ENCODE assay signal across 36 cellular contexts in the genomic region with DNA sequence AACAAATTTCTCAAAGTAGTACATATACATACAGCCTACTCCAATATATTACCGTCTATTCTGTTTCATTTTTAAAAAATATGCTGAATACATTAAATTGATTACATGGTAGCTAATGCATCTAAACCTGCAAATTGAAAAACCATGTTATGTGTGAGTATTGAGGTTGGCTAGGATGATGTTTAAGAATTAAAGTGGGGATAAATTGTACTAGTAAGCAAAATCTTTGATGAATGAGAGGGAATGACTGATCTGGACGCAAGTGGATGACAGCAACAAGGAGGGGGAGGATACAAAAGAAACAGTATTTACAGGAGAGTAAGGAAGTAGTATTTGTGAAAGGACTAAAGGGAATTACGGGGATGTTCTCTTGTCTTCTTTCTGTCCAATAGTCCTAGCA. TPM values are rescaled to one million over a fixed set of nuclear protein-coding genes. Genes with fewer than 3 reads are reported as not detected.
"Had no signal": no experiment of that assay in that cellular context is flagged by ENCODE, and none has a peak within 500 bp of the region (broad histone marks: within the 10 kb centered on the region; RNA-seq: fewer than 3 reads in every experiment).

No MANE protein-coding gene starts in this region.

- H3K4me2 ChIP-seq: smooth muscle cell had no signal

- FAIRE-seq: pancreas had no signal

- H3K27me3 ChIP-seq: neutrophil, pancreas, spleen, stomach, thyroid gland, tibial nerve, upper lobe of right lung, uterus had no signal

- ATAC-seq: naive thymus-derived CD8-positive, alpha-beta T cell; natural killer cell treated with Interleukin-12 subunit alpha and Interleukin-12 subunit beta and Interleukin-15 and Interleukin-18, amount 100 ng/mL, for 72 hours; pancreas; psoas muscle; right cardiac atrium; sciatic nerve; stimulated activated naive B cell treated with anti-CD40 and anti-IgM and Interleukin-4, amounts not matched to agents 10 μg/mL and 1 μg/mL and 100 μg/mL, for 72 hours; upper lobe of right lung had no signal

- H3K27ac Mint-ChIP-seq: nephron progenitor cell; progenitor cell of endocrine pancreas; stimulated activated naive B cell treated with anti-CD40 and anti-IgM and Interleukin-4, amounts not matched to agents 10 μg/mL and 1 μg/mL and 100 μg/mL, for 72 hours; stimulated activated naive CD8-positive, alpha-beta T cell treated with anti-CD3 and anti-CD28 coated beads, Interleukin-15, Interleukin-2, amounts not matched to agents 100 ng/mL and 50 ng/mL, for 24 hours; type B pancreatic cell had no signal

- H3K9me3 Mint-ChIP-seq: naive B cell; naive thymus-derived CD8-positive, alpha-beta T cell; natural killer cell treated with Interleukin-12 subunit alpha and Interleukin-12 subunit beta and Interleukin-15 and Interleukin-18, amount 100 ng/mL, for 72 hours; nephron progenitor cell; neural crest cell; stimulated activated naive B cell treated with anti-CD40 and anti-IgM and Interleukin-4, amounts not matched to agents 10 μg/mL and 1 μg/mL and 100 μg/mL, for 72 hours; stimulated activated naive CD8-positive, alpha-beta T cell treated with anti-CD3 and anti-CD28 coated beads, Interleukin-15, Interleukin-2, amounts not matched to agents 100 ng/mL and 50 ng/mL, for 24 hours; type B pancreatic cell had no signal

- H3K4me1 ChIP-seq: pancreas, psoas muscle, spleen, stomach, thyroid gland, tibial nerve, upper lobe of right lung, uterus had no signal

- H3K4me3 ChIP-seq: pancreas, psoas muscle, skin epidermis, smooth muscle cell, spleen, stomach, thoracic aorta, thyroid gland, tibial nerve, upper lobe of right lung, uterus had no signal

- H3K36me3 ChIP-seq: uterus had no signal

- H3K4me3 Mint-ChIP-seq: naive thymus-derived CD8-positive, alpha-beta T cell; natural killer cell treated with Interleukin-12 subunit alpha and Interleukin-12 subunit beta and Interleukin-15 and Interleukin-18, amount 100 ng/mL, for 72 hours; nephron progenitor cell; neural crest cell; stimulated activated naive B cell treated with anti-CD40 and anti-IgM and Interleukin-4, amounts not matched to agents 10 μg/mL and 1 μg/mL and 100 μg/mL, for 72 hours; stimulated activated naive CD8-positive, alpha-beta T cell treated with anti-CD3 and anti-CD28 coated beads, Interleukin-15, Interleukin-2, amounts not matched to agents 100 ng/mL and 50 ng/mL, for 24 hours; type B pancreatic cell had no signal

- DNase-seq: naive B cell; naive thymus-derived CD8-positive, alpha-beta T cell; nephron progenitor cell; nucleus accumbens; pancreas; psoas muscle; right cardiac atrium; spleen; stimulated activated CD4-positive, alpha-beta T cell treated with anti-CD3 and anti-CD28 coated beads, Interleukin-12 subunit alpha, Interleukin-12 subunit beta, amount 100 ng/mL, for 4 hours; stimulated activated CD4-positive, alpha-beta T cell treated with anti-CD3 and anti-CD28 coated beads, Interleukin-1b, Interleukin-23, amount 100 ng/mL, for 48 hours; stimulated activated CD4-positive, alpha-beta T cell treated with anti-CD3 and anti-CD28 coated beads, Interleukin-4, amount 100 ng/mL, for 1 hour; stimulated activated CD4-positive, alpha-beta T cell treated with anti-CD3 and anti-CD28 coated beads, Interleukin-4, amount 100 ng/mL, for 4 hours; stimulated activated CD8-positive, alpha-beta memory T cell treated with anti-CD3 and anti-CD28 coated beads, Interleukin-4, amount 100 ng/mL, for 48 hours; stimulated activated naive B cell treated with anti-CD40 and anti-IgM and Interleukin-4, amounts not matched to agents 10 μg/mL and 1 μg/mL and 100 μg/mL, for 72 hours; stimulated activated naive CD4-positive, alpha-beta T cell treated with Interleukin-2 at 50 U/mL for 16 hours; stomach; thyroid gland; upper lobe of right lung; uterus had no signal

- H3K27me3 Mint-ChIP-seq: naive B cell; naive thymus-derived CD8-positive, alpha-beta T cell; natural killer cell treated with Interleukin-12 subunit alpha and Interleukin-12 subunit beta and Interleukin-15 and Interleukin-18, amount 100 ng/mL, for 72 hours; progenitor cell of endocrine pancreas; stimulated activated naive B cell treated with anti-CD40 and anti-IgM and Interleukin-4, amounts not matched to agents 10 μg/mL and 1 μg/mL and 100 μg/mL, for 72 hours; stimulated activated naive CD8-positive, alpha-beta T cell treated with anti-CD3 and anti-CD28 coated beads, Interleukin-15, Interleukin-2, amounts not matched to agents 100 ng/mL and 50 ng/mL, for 24 hours; type B pancreatic cell had no signal

- H3K9me3 ChIP-seq: neutrophil, pancreas, psoas muscle, spleen, stomach, thoracic aorta, thyroid gland, tibial nerve, upper lobe of right lung, uterus had no signal

- H3K27ac ChIP-seq: neutrophil, pancreas, psoas muscle, skin epidermis, spleen, stomach, thoracic aorta, thyroid gland, tibial nerve, upper lobe of right lung, uterus had no signal

- H3K4me1 Mint-ChIP-seq: naive B cell; nephron progenitor cell; neural crest cell; stimulated activated naive B cell treated with anti-CD40 and anti-IgM and Interleukin-4, amounts not matched to agents 10 μg/mL and 1 μg/mL and 100 μg/mL, for 72 hours had no signal

RNA-seq across cellular contexts. Expression of gene IL5, which starts 50.8 kb away (rescaled TPM):
- total RNA-seq: naive thymus-derived CD8-positive, alpha-beta T cell; neural crest cell; omental fat pad; osteocyte; pancreas; progenitor cell of endocrine pancreas; psoas muscle; renal cortical epithelial cell; right cardiac atrium; sciatic nerve; smooth muscle cell; spleen; stomach; subcutaneous adipose tissue; temporal lobe; thoracic aorta; thyroid gland; tibial nerve; upper lobe of right lung; urinary bladder; uterus had no signal
- polyA plus RNA-seq: naive thymus-derived CD8-positive, alpha-beta T cell; pancreas; psoas muscle; right cardiac atrium; smooth muscle cell; spleen; stomach; urinary bladder had no signal
